19 cellular contexts compared by ENCODE assay signal in the genomic region with DNA sequence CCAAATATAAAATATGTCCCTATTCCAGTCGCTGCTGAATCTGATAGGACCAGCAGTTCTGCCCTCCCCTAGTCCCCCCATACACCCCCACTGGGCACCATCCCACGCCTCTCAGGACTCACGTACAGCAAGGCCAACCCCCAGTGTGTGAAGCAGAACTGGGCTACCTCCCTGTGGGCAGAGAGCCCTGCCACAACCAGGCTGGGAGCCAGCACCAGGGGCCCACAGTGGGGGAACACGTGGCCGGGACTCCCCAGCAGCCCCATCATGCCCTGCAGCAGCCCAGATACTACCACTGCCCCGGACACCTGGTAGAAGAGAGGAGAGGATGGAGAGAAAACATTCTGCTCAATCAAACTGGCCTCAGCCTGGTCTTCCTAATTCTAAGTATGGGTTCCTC. TPM values are rescaled to one million over a fixed set of nuclear protein-coding genes. Genes with fewer than 3 reads are reported as not detected.
A peak's percentile ranks its signal among the peaks of the same experiment; 100 is the strongest.
DNase-seq lines count a peak whose midpoint lies in the region; ATAC-seq, FAIRE-seq and TF ChIP-seq lines count a peak whose summit lies in the region.
"Had no signal": no experiment of that assay in that cellular context is flagged by ENCODE, and none has a peak within 500 bp of the region (broad histone marks: within the 10 kb centered on the region; RNA-seq: fewer than 3 reads in every experiment).

No MANE protein-coding gene starts in this region.

- no peak overlapping the region for H3K4me3 Mint-ChIP-seq in activated naive CD8-positive, alpha-beta T cell treated with anti-CD3 and anti-CD28 coated beads for 36 hours
- H3K4me3 Mint-ChIP-seq in activated naive CD8-positive, alpha-beta T cell treated with anti-CD3 and anti-CD28 coated beads, Interleukin-2, amount 50 U/mL, for 24 hours = no peak overlapping the region
- no peak overlapping the region for H3K4me3 Mint-ChIP-seq in stimulated activated memory B cell treated with anti-CD40 and anti-IgM and Interleukin-4, amounts not matched to agents 10 μg/mL and 1 μg/mL and 100 μg/mL, for 72 hours

- no peak for ATAC-seq in activated naive CD8-positive, alpha-beta T cell treated with anti-CD3 and anti-CD28 coated beads, Interleukin-2, amount 50 U/mL, for 24 hours
- ATAC-seq in stimulated activated memory B cell treated with anti-CD40 and anti-IgM and Interleukin-4, amounts not matched to agents 10 μg/mL and 1 μg/mL and 100 μg/mL, for 72 hours = no peak
- no peak for ATAC-seq in GM19328 (IDR thresholded peaks at IDR 0.05; ENCODE audit: unreplicated experiment)

- no peak for TF ChIP-seq RAD21 in H1 (IDR thresholded peaks at IDR 0.05 in 1 of 2, conservative IDR thresholded peaks at IDR 0.05 in 1 of 2; ENCODE audit: low read depth in 2 of 2, low read length in 2 of 2)

- no peak overlapping the region for H2BK15ac ChIP-seq in H1 (ENCODE audit: low read length)

- H3K9ac ChIP-seq in KMS-11 (no peak overlapping the region), H1 (replicated peaks in 1 of 4; ENCODE audit: extremely low read depth in 1 of 4, low read depth in 3 of 4, low read length in 3 of 4) (no peak overlapping the region)
- H3K9ac ChIP-seq: BLaER1 treated with 17β-estradiol and CSF1 and Interleukin-3, amounts not matched to agents 10 nM and 100 nM had no signal

- H2AFZ ChIP-seq in KMS-11 (ENCODE audit: low read depth) (0 out of 2 replicates have a peak overlapping the region, but pooled peaks have one; percentile 16), H1 (ENCODE audit: low read length) (no peak overlapping the region)

- no peak overlapping the region for H3K4ac ChIP-seq in H1 (replicated peaks; ENCODE audit: insufficient read length, low read depth, low read length)

- no peak overlapping the region for H3K4me2 ChIP-seq in KMS-11
- no peak overlapping the region for H3K4me2 ChIP-seq in H1 (ENCODE audit: insufficient read depth in 1 of 2, low read depth in 2 of 2, low read length in 2 of 2)
- H3K4me2 ChIP-seq: BLaER1 treated with 17β-estradiol and CSF1 and Interleukin-3, amounts not matched to agents 10 nM and 100 nM had no signal

- CTCF ChIA-PET in H1 (lab: Charles Lee; ENCODE audit: partially characterized antibody) = interaction anchor here (0.8 to 1.8 kb wide), 3 partner anchors 9 to 131 kb away, joined by 3 to 4 read pairs (median 4); no protein-coding TSS in a partner anchor

- H2BK20ac ChIP-seq in H1 (ENCODE audit: low read length) = no peak overlapping the region

- no peak overlapping the region for H3K14ac ChIP-seq in H1 (ENCODE audit: insufficient read length)

- no peak overlapping the region for H3K23ac ChIP-seq in H1 (ENCODE audit: insufficient read length)

- H3K79me2 ChIP-seq in KMS-11 (ENCODE audit: insufficient read depth, low read depth) (no peaks in the 10 kb centered on the region), H1 (ENCODE audit: control insufficient read depth in 1 of 2, insufficient read depth in 2 of 2, low read length in 2 of 2) (no peaks in the 10 kb centered on the region)

- H4K20me1 ChIP-seq in KMS-11 (ENCODE audit: insufficient read depth) (no peaks in the 10 kb centered on the region), H1 (replicated peaks in 1 of 2; ENCODE audit: control insufficient read depth in 1 of 2, insufficient read depth in 2 of 2, low read length in 2 of 2) (peaks cover 0 to 4% of the 10 kb centered on the region in 2 experiments)

- peak overlapping the region; percentile 19 for H3K27ac Mint-ChIP-seq in activated naive CD8-positive, alpha-beta T cell treated with anti-CD3 and anti-CD28 coated beads for 36 hours
- no peak overlapping the region for H3K27ac Mint-ChIP-seq in activated naive CD8-positive, alpha-beta T cell treated with anti-CD3 and anti-CD28 coated beads, Interleukin-2, amount 50 U/mL, for 24 hours
- H3K27ac Mint-ChIP-seq in stimulated activated memory B cell treated with anti-CD40 and anti-IgM and Interleukin-4, amounts not matched to agents 10 μg/mL and 1 μg/mL and 100 μg/mL, for 72 hours = peak overlapping the region; percentile 22

- no peaks in the 10 kb centered on the region for H3K36me3 ChIP-seq in KMS-11 (ENCODE audit: insufficient read depth)
- H3K36me3 ChIP-seq in H1 (ENCODE audit: control insufficient read depth in 2 of 4, insufficient read depth in 4 of 4, low read length in 3 of 4) = peaks cover 0 to 2% (median 0%) of the 10 kb centered on the region in 4 experiments; a peak in 2 of 8 replicates
- H3K36me3 ChIP-seq: SJCRH30 had no signal

- no peak overlapping the region for H3K18ac ChIP-seq in H1 (ENCODE audit: extremely low read depth, low read length)

- H4K8ac ChIP-seq in H1 (ENCODE audit: extremely low read depth, insufficient read depth, low read length) = peak overlapping the region; percentile 46; the same call in 1 of the 2 replicates

- no peak overlapping the region for H2BK12ac ChIP-seq in H1 (ENCODE audit: low read depth, low read length)

- DNase-seq in activated naive CD8-positive, alpha-beta T cell treated with anti-CD3 and anti-CD28 coated beads for 36 hours = no peak
- no peak for DNase-seq in activated naive CD8-positive, alpha-beta T cell treated with anti-CD3 and anti-CD28 coated beads, Interleukin-2, amount 50 U/mL, for 24 hours
- DNase-seq in H1 (ENCODE audit: low read depth in 1 of 2, low spot score in 2 of 2) (no peak), NOMO-1 treated with DMSO at 0.1 percent for 48 hours (lab: John Stamatoyannopoulos, UW; ENCODE audit: unreplicated experiment) (no peak), NCI-H510A treated with DMSO at 0.1 percent for 48 hours (lab: John Stamatoyannopoulos, UW) (no peak)
- DNase-seq: DMS153, EL, KBM-7, MG63, NCI-H1092 treated with DMSO at 0.1 percent for 48 hours, NCI-H1694 treated with DMSO at 0.1 percent for 48 hours, NCI-H446 treated with DMSO at 0.1 percent for 48 hours, SJCRH30 had no signal

- peaks cover 1% of the 10 kb centered on the region for H3K36me3 Mint-ChIP-seq in activated naive CD8-positive, alpha-beta T cell treated with anti-CD3 and anti-CD28 coated beads for 36 hours
- H3K36me3 Mint-ChIP-seq in activated naive CD8-positive, alpha-beta T cell treated with anti-CD3 and anti-CD28 coated beads, Interleukin-2, amount 50 U/mL, for 24 hours (ENCODE audit: low read depth) = peaks cover 4% of the 10 kb centered on the region
- peaks cover 49% of the 10 kb centered on the region for H3K36me3 Mint-ChIP-seq in stimulated activated memory B cell treated with anti-CD40 and anti-IgM and Interleukin-4, amounts not matched to agents 10 μg/mL and 1 μg/mL and 100 μg/mL, for 72 hours

- TF ChIP-seq EP300 in H1 (IDR thresholded peaks at IDR 0.05; ENCODE audit: borderline replicate concordance in 1 of 2, low read depth in 2 of 2, low read length in 2 of 2) = no peak

- H3K4me1 ChIP-seq in KMS-11 (ENCODE audit: low read depth, poor library complexity, severe bottlenecking) = peaks cover 11% of the 10 kb centered on the region
- H3K4me1 ChIP-seq in H1 (replicated peaks in 1 of 4; ENCODE audit: control insufficient read depth in 3 of 4, insufficient read depth in 4 of 4, low read length in 3 of 4) = no peaks in the 10 kb centered on the region
- H3K4me1 ChIP-seq: SJCRH30 had no signal

- H3K9me3 ChIP-seq in H1 (ENCODE audit: insufficient read depth in 2 of 2, low read depth in 1 of 2, low read length in 1 of 2) = no peaks in the 10 kb centered on the region
- H3K9me3 ChIP-seq: BLaER1 treated with 17β-estradiol and CSF1 and Interleukin-3, amounts not matched to agents 10 nM and 100 nM; MG63; SJCRH30 had no signal

- H3K27me3 ChIP-seq in KMS-11 (ENCODE audit: insufficient read depth, low read depth) = no peaks in the 10 kb centered on the region; the same call in 1 of the 2 replicates
- H3K27me3 ChIP-seq in H1 (replicated peaks in 1 of 4; ENCODE audit: control insufficient read depth in 3 of 4, extremely low read depth in 1 of 4, insufficient read depth in 3 of 4, low read length in 3 of 4) = no peaks in the 10 kb centered on the region; a peak in 1 of 7 replicates
- H3K27me3 ChIP-seq: BLaER1 treated with 17β-estradiol and CSF1 and Interleukin-3, amounts not matched to agents 10 nM and 100 nM; MG63; SJCRH30 had no signal

- H3K79me1 ChIP-seq in H1 (ENCODE audit: low read depth, low read length) = no peaks in the 10 kb centered on the region; the same call in 1 of the 2 replicates

- H3K56ac ChIP-seq in H1 (replicated peaks; ENCODE audit: insufficient read length, low read depth, low read length) = no peak overlapping the region

- H3K27me3 Mint-ChIP-seq in activated naive CD8-positive, alpha-beta T cell treated with anti-CD3 and anti-CD28 coated beads for 36 hours = no peaks in the 10 kb centered on the region
- H3K27me3 Mint-ChIP-seq in activated naive CD8-positive, alpha-beta T cell treated with anti-CD3 and anti-CD28 coated beads, Interleukin-2, amount 50 U/mL, for 24 hours = no peaks in the 10 kb centered on the region
- H3K27me3 Mint-ChIP-seq in stimulated activated memory B cell treated with anti-CD40 and anti-IgM and Interleukin-4, amounts not matched to agents 10 μg/mL and 1 μg/mL and 100 μg/mL, for 72 hours = no peaks in the 10 kb centered on the region

- H3K27ac ChIP-seq in KMS-11 (no peak overlapping the region), H1 (ENCODE audit: low read depth, low read length) (no peak overlapping the region)
- H3K27ac ChIP-seq: BLaER1 treated with 17β-estradiol and CSF1 and Interleukin-3, amounts not matched to agents 10 nM and 100 nM; HL-60; RWPE1; SJCRH30 had no signal

- H2BK120ac ChIP-seq in H1 (replicated peaks; ENCODE audit: low read depth, low read length) = no peak overlapping the region

- peaks cover 8% of the 10 kb centered on the region for H3K4me1 Mint-ChIP-seq in activated naive CD8-positive, alpha-beta T cell treated with anti-CD3 and anti-CD28 coated beads for 36 hours
- peaks cover 18% of the 10 kb centered on the region for H3K4me1 Mint-ChIP-seq in activated naive CD8-positive, alpha-beta T cell treated with anti-CD3 and anti-CD28 coated beads, Interleukin-2, amount 50 U/mL, for 24 hours
- H3K4me1 Mint-ChIP-seq in stimulated activated memory B cell treated with anti-CD40 and anti-IgM and Interleukin-4, amounts not matched to agents 10 μg/mL and 1 μg/mL and 100 μg/mL, for 72 hours = peaks cover 32% of the 10 kb centered on the region

- no peaks in the 10 kb centered on the region for H3K23me2 ChIP-seq in H1 (ENCODE audit: low read depth, low read length)

- TF ChIP-seq POLR2A in H1 (IDR thresholded peaks at IDR 0.05; ENCODE audit: control extremely low read depth in 1 of 2, low read depth in 2 of 2, low read length in 2 of 2) = no peak

- no peak overlapping the region for H2AK5ac ChIP-seq in H1 (ENCODE audit: low read depth, low read length)

- POLR2A ChIA-PET in H1 (lab: Charles Lee; ENCODE audit: partially characterized antibody) = no interaction called here

- no peak for FAIRE-seq in H1 (lab: Jason Lieb, UNC)

- no peak overlapping the region for H4K91ac ChIP-seq in H1 (replicated peaks; ENCODE audit: insufficient read length, low read length)

- no peaks in the 10 kb centered on the region for H3K9me3 Mint-ChIP-seq in activated naive CD8-positive, alpha-beta T cell treated with anti-CD3 and anti-CD28 coated beads for 36 hours
- H3K9me3 Mint-ChIP-seq in activated naive CD8-positive, alpha-beta T cell treated with anti-CD3 and anti-CD28 coated beads, Interleukin-2, amount 50 U/mL, for 24 hours = no peaks in the 10 kb centered on the region
- H3K9me3 Mint-ChIP-seq in stimulated activated memory B cell treated with anti-CD40 and anti-IgM and Interleukin-4, amounts not matched to agents 10 μg/mL and 1 μg/mL and 100 μg/mL, for 72 hours = no peaks in the 10 kb centered on the region

- TF ChIP-seq CTCF in KMS-11 (conservative IDR thresholded peaks at IDR 0.05; ENCODE audit: low read depth, low read length) = no peak
- no peak for TF ChIP-seq CTCF in H1 (IDR thresholded peaks at IDR 0.05; ENCODE audit: control extremely low read depth in 1 of 3, insufficient read depth in 1 of 3, low read depth in 1 of 3, low read length in 3 of 3)

- WGBS in H1 (ENCODE audit: extremely low coverage in 1 of 2, insufficient coverage in 1 of 2, insufficient read length in 1 of 2, insufficient replicate concordance in 2 of 2, low coverage in 1 of 2, low lambda C conversion rate in 2 of 2, missing lambda C conversion rate in 1 of 2), 2 experiments = 86% methylated on average over 6 of the region's 6 CpGs; no CpG with 5 or more reads in 1 of the 2 experiments

- H3K4me3 ChIP-seq in KMS-11 (IDR thresholded peaks at IDR 0.05; ENCODE audit: insufficient read depth, low read depth, low read length) (no peak overlapping the region), H1 (ENCODE audit: extremely low read depth in 1 of 4, insufficient read depth in 2 of 4, low read depth in 3 of 4, low read length in 4 of 4) (no peak overlapping the region)
- H3K4me3 ChIP-seq: BLaER1 treated with 17β-estradiol and CSF1 and Interleukin-3, amounts not matched to agents 10 nM and 100 nM; MG63; SJCRH30 had no signal

- no peak overlapping the region for H4K5ac ChIP-seq in H1 (ENCODE audit: insufficient read length, low read depth, low read length)

- no peak overlapping the region for H2BK5ac ChIP-seq in H1 (ENCODE audit: low read depth, low read length)

RNA-seq across cellular contexts. Expression of gene SLC23A3, which starts 1.3 kb away (rescaled TPM):
- total RNA-seq in activated naive CD8-positive, alpha-beta T cell treated with anti-CD3 and anti-CD28 coated beads for 36 hours = 1 to 10 TPM in 1 of 2 experiments, under 1 TPM in 1; 0.92 to 1.1 TPM
- total RNA-seq in H1 (2021; fragmentation: NEBNext Ultra II Directional; extraction: Animal tissue kit (Norgen Biotek cat#: 25700)) = 0.84 and 0.90 TPM in 2 replicates
- polyA plus RNA-seq in H1 (2011; rRNA removed) = 0.31 and 0.35 TPM in 2 replicates
- polyA plus RNA-seq in H1 (2011; cell fraction: cytosol; rRNA removed) = 0.28 TPM
- 2.2 TPM for polyA plus RNA-seq in H1 (2011; cell fraction: nucleus; rRNA removed)
- polyA plus RNA-seq in H1 (2012, experiment 1 of 2) = 0.27 to 0.35 TPM (median 0.31 TPM) in 4 replicates
- polyA plus RNA-seq in H1 (2012, experiment 2 of 2) = 0.07 TPM
- polyA plus RNA-seq in H1 (2013, experiment 1 of 2) = 0.12 TPM
- 0.07 TPM for polyA plus RNA-seq in H1 (2013, experiment 2 of 2)
- polyA minus RNA-seq in H1 (2011; rRNA and poly(A)+ RNA removed) = 0.60 TPM in 1 of 2 replicates, not detected in the other
- not detected for polyA minus RNA-seq in H1 (2011; cell fraction: cytosol; rRNA and poly(A)+ RNA removed)
- polyA minus RNA-seq in H1 (2011; cell fraction: nucleus; rRNA and poly(A)+ RNA removed) = 1.3 TPM

RNA-seq across cellular contexts. Expression of gene NHEJ1, which starts 7.9 kb away (rescaled TPM):
- 10 to 100 TPM; 19.8 to 21.1 TPM for total RNA-seq in activated naive CD8-positive, alpha-beta T cell treated with anti-CD3 and anti-CD28 coated beads for 36 hours
- total RNA-seq in H1 (2021; fragmentation: NEBNext Ultra II Directional; extraction: Animal tissue kit (Norgen Biotek cat#: 25700)) = 22.7 and 25.7 TPM in 2 replicates
- polyA plus RNA-seq in H1 (2011; rRNA removed) = 19.4 and 24.1 TPM in 2 replicates
- 26.6 TPM for polyA plus RNA-seq in H1 (2011; cell fraction: cytosol; rRNA removed)
- 19.9 TPM for polyA plus RNA-seq in H1 (2011; cell fraction: nucleus; rRNA removed)
- 19.3 to 25.4 TPM (median 22.0 TPM) in 4 replicates for polyA plus RNA-seq in H1 (2012, experiment 1 of 2)
- 13.2 TPM for polyA plus RNA-seq in H1 (2012, experiment 2 of 2)
- polyA plus RNA-seq in H1 (2013, experiment 1 of 2) = 13.4 TPM
- 14.0 TPM for polyA plus RNA-seq in H1 (2013, experiment 2 of 2)
- 82.4 and 91.5 TPM in 2 replicates for polyA minus RNA-seq in H1 (2011; rRNA and poly(A)+ RNA removed)
- polyA minus RNA-seq in H1 (2011; cell fraction: cytosol; rRNA and poly(A)+ RNA removed) = 20.1 TPM
- polyA minus RNA-seq in H1 (2011; cell fraction: nucleus; rRNA and poly(A)+ RNA removed) = 19.5 TPM

RNA-seq across cellular contexts. Expression of gene CNPPD1, which starts 8.2 kb away (rescaled TPM):
- total RNA-seq in activated naive CD8-positive, alpha-beta T cell treated with anti-CD3 and anti-CD28 coated beads for 36 hours = 10 to 100 TPM; 44.1 to 50.2 TPM
- total RNA-seq in H1 (2021; fragmentation: NEBNext Ultra II Directional; extraction: Animal tissue kit (Norgen Biotek cat#: 25700)) = 32.9 and 33.0 TPM in 2 replicates
- polyA plus RNA-seq in H1 (2011; rRNA removed) = 35.9 and 44.8 TPM in 2 replicates
- polyA plus RNA-seq in H1 (2011; cell fraction: cytosol; rRNA removed) = 36.3 TPM
- polyA plus RNA-seq in H1 (2011; cell fraction: nucleus; rRNA removed) = 43.3 TPM
- polyA plus RNA-seq in H1 (2012, experiment 1 of 2) = 31.4 to 40.5 TPM (median 39.6 TPM) in 4 replicates
- polyA plus RNA-seq in H1 (2012, experiment 2 of 2) = 50.2 TPM
- 19.0 TPM for polyA plus RNA-seq in H1 (2013, experiment 1 of 2)
- 19.2 TPM for polyA plus RNA-seq in H1 (2013, experiment 2 of 2)
- 14.2 and 14.3 TPM in 2 replicates for polyA minus RNA-seq in H1 (2011; rRNA and poly(A)+ RNA removed)
- polyA minus RNA-seq in H1 (2011; cell fraction: cytosol; rRNA and poly(A)+ RNA removed) = 8.9 TPM
- polyA minus RNA-seq in H1 (2011; cell fraction: nucleus; rRNA and poly(A)+ RNA removed) = 8.2 TPM

RNA-seq across cellular contexts. Expression of gene RETREG2, which starts 9.5 kb away (rescaled TPM):
- 10 to 100 TPM; 54.2 to 57.7 TPM for total RNA-seq in activated naive CD8-positive, alpha-beta T cell treated with anti-CD3 and anti-CD28 coated beads for 36 hours
- total RNA-seq in H1 (2021; fragmentation: NEBNext Ultra II Directional; extraction: Animal tissue kit (Norgen Biotek cat#: 25700)) = 50.2 and 51.3 TPM in 2 replicates
- polyA plus RNA-seq in H1 (2011; rRNA removed) = 66.8 and 67.4 TPM in 2 replicates
- 54.4 TPM for polyA plus RNA-seq in H1 (2011; cell fraction: cytosol; rRNA removed)
- polyA plus RNA-seq in H1 (2011; cell fraction: nucleus; rRNA removed) = 64.5 TPM
- 39.4 to 52.1 TPM (median 49.6 TPM) in 4 replicates for polyA plus RNA-seq in H1 (2012, experiment 1 of 2)
- polyA plus RNA-seq in H1 (2012, experiment 2 of 2) = 66.2 TPM
- polyA plus RNA-seq in H1 (2013, experiment 1 of 2) = 37.4 TPM
- 39.2 TPM for polyA plus RNA-seq in H1 (2013, experiment 2 of 2)
- 68.3 and 72.4 TPM in 2 replicates for polyA minus RNA-seq in H1 (2011; rRNA and poly(A)+ RNA removed)
- polyA minus RNA-seq in H1 (2011; cell fraction: cytosol; rRNA and poly(A)+ RNA removed) = 37.4 TPM
- 32.3 TPM for polyA minus RNA-seq in H1 (2011; cell fraction: nucleus; rRNA and poly(A)+ RNA removed)

RNA-seq across cellular contexts. Expression of gene ZFAND2B, which starts 38.1 kb away (rescaled TPM):
- total RNA-seq in activated naive CD8-positive, alpha-beta T cell treated with anti-CD3 and anti-CD28 coated beads for 36 hours = 10 to 100 TPM; 22.8 to 27.2 TPM
- 16.0 and 16.6 TPM in 2 replicates for total RNA-seq in H1 (2021; fragmentation: NEBNext Ultra II Directional; extraction: Animal tissue kit (Norgen Biotek cat#: 25700))
- 17.9 and 20.2 TPM in 2 replicates for polyA plus RNA-seq in H1 (2011; rRNA removed)
- 18.0 TPM for polyA plus RNA-seq in H1 (2011; cell fraction: cytosol; rRNA removed)
- 33.8 TPM for polyA plus RNA-seq in H1 (2011; cell fraction: nucleus; rRNA removed)
- polyA plus RNA-seq in H1 (2012, experiment 1 of 2) = 7.8 to 14.5 TPM (median 12.7 TPM) in 4 replicates
- polyA plus RNA-seq in H1 (2012, experiment 2 of 2) = 15.2 TPM
- polyA plus RNA-seq in H1 (2013, experiment 1 of 2) = 12.0 TPM
- 11.6 TPM for polyA plus RNA-seq in H1 (2013, experiment 2 of 2)
- 13.1 and 17.2 TPM in 2 replicates for polyA minus RNA-seq in H1 (2011; rRNA and poly(A)+ RNA removed)
- polyA minus RNA-seq in H1 (2011; cell fraction: cytosol; rRNA and poly(A)+ RNA removed) = 6.4 TPM
- polyA minus RNA-seq in H1 (2011; cell fraction: nucleus; rRNA and poly(A)+ RNA removed) = 10.4 TPM
